In genomic region chr9:90249094-90249493, GRCh38 we compare ENCODE assay signal across 24 cellular contexts.
"Had no signal": no experiment of that assay in that cellular context is flagged by ENCODE, and none has a peak within 500 bp of the region (broad histone marks: within the 10 kb centered on the region; RNA-seq: fewer than 3 reads in every experiment).

No MANE protein-coding gene starts in this region.

- H3K4me1 ChIP-seq: lower lobe of right lung, pancreas, prostate gland, sigmoid colon, spleen, suprapubic skin, tibial artery, upper lobe of right lung, uterus had no signal

- H3K9me3 ChIP-seq: pancreas, prostate gland, sigmoid colon, suprapubic skin, thoracic aorta, tibial artery, upper lobe of right lung, uterus had no signal

- H3K27me3 ChIP-seq: pancreas, sigmoid colon, spleen, suprapubic skin, tibial artery, upper lobe of right lung, uterus had no signal

- H3K36me3 ChIP-seq: lower lobe of right lung, pancreas, prostate gland, sigmoid colon, spleen, suprapubic skin, thoracic aorta, tibial artery, upper lobe of right lung, uterus had no signal

- H3K27ac ChIP-seq: lower lobe of right lung, pancreas, prostate gland, sigmoid colon, spleen, suprapubic skin, thoracic aorta, tibial artery, upper lobe of right lung, uterus had no signal

- H3K4me3 ChIP-seq: lower lobe of right lung, pancreas, prostate gland, sigmoid colon, spleen, suprapubic skin, thoracic aorta, tibial artery, upper lobe of right lung, uterus had no signal

- ATAC-seq: left ventricle myocardium superior; lower lobe of right lung; naive thymus-derived CD8-positive, alpha-beta T cell; pancreas; right cardiac atrium; stimulated activated effector memory CD8-positive, alpha-beta T cell treated with anti-CD3 and anti-CD28 coated beads, Interleukin-12 subunit alpha, Interleukin-12 subunit beta, amount 100 ng/mL, for 72 hours; upper lobe of right lung had no signal

- DNase-seq: islet precursor cell; left ventricle myocardium superior; lower lobe of right lung; mammary epithelial cell; mesenchymal stem cell; naive thymus-derived CD8-positive, alpha-beta T cell; nucleus accumbens; pancreas; posterior cingulate gyrus; retina; right cardiac atrium; sigmoid colon; small intestine; spleen; stimulated activated CD4-positive, alpha-beta T cell treated with anti-CD3 and anti-CD28 coated beads, Interleukin-4, amount 100 ng/mL, for 24 hours; stimulated activated naive CD4-positive, alpha-beta T cell; tibial artery; trophoblast cell; upper lobe of right lung; uterus had no signal
